Comparison of ENCODE assay signal across 8 cellular contexts in genomic region chr10:30437039-30437781, GRCh38. TPM values are rescaled to one million over a fixed set of nuclear protein-coding genes. Genes with fewer than 3 reads are reported as not detected.
A peak's percentile ranks its signal among the peaks of the same experiment; 100 is the strongest.
DNase-seq lines count a peak whose midpoint lies in the region; TF ChIP-seq lines count a peak whose summit lies in the region.

No MANE protein-coding gene starts in this region.

- H3K4me3 Mint-ChIP-seq in MCF 10A (ENCODE audit: unreplicated experiment), result peak overlapping the region; percentile 82

- H3K27me3 ChIP-seq in muscle layer of colon (ENCODE audit: control insufficient read depth in 1 of 2, insufficient read depth in 2 of 2, low read length in 2 of 2), result no peaks in the 10 kb centered on the region

- intact Hi-C loops in MCF 10A (cut with micrococcal nuclease), result no loop called here

- no peaks in the 10 kb centered on the region for H3K9me3 ChIP-seq in muscle layer of colon (ENCODE audit: low read length)

- peak overlapping the region; percentile 26 for H3K9ac ChIP-seq in muscle layer of colon (ENCODE audit: low read length)

- CTCF ChIA-PET in MCF 10A (lab: Yijun Ruan, JAX), result interaction anchor here (0.6 kb wide), 1 partner anchor 723 kb away, joined by 3 read pairs; no protein-coding TSS in a partner anchor

- TF ChIP-seq CTCF in MCF 10A (IDR thresholded peaks at IDR 0.05; ENCODE audit: unreplicated experiment), result no peak

- H3K4me3 ChIP-seq in muscle layer of colon (ENCODE audit: low read depth in 1 of 2, low read length in 2 of 2), result peak overlapping the region; percentile 33 to 57

- POLR2A ChIA-PET in MCF 10A (lab: Yijun Ruan, JAX), result interaction anchor here (0.6 to 9.2 kb wide), 3 partner anchors 9 to 117 kb away, joined by 3 to 95 read pairs (median 4); no protein-coding TSS in a partner anchor

- no peaks in the 10 kb centered on the region for H3K27me3 Mint-ChIP-seq in MCF 10A (ENCODE audit: insufficient read depth, unreplicated experiment)

- H3K36me3 Mint-ChIP-seq in MCF 10A (ENCODE audit: insufficient read depth, unreplicated experiment), result peaks cover 57% of the 10 kb centered on the region

- H3K9me3 Mint-ChIP-seq in MCF 10A (ENCODE audit: unreplicated experiment), result no peaks in the 10 kb centered on the region

- DNase-seq in GDM1 (lab: John Stamatoyannopoulos, UW) (peak; percentile 19), NAMALWA (ENCODE audit: low spot score) (peak; percentile 85), MCF 10A (ENCODE audit: unreplicated experiment) (no peak), NCI-H510A treated with DMSO at 0.1 percent for 48 hours (lab: John Stamatoyannopoulos, UW) (no peak), substantia nigra (lab: John Stamatoyannopoulos, UW) (no peak), D341Med (ENCODE audit: low spot score) (no peak), occipital lobe (lab: John Stamatoyannopoulos, UW) (no peak)

- peaks cover 22% of the 10 kb centered on the region for H3K4me1 Mint-ChIP-seq in MCF 10A (ENCODE audit: insufficient read depth, unreplicated experiment)

- no peak overlapping the region for H3K27ac Mint-ChIP-seq in MCF 10A (ENCODE audit: low read depth, unreplicated experiment)

- H3K36me3 ChIP-seq in muscle layer of colon (ENCODE audit: insufficient read depth, low read length), result peaks cover 14% of the 10 kb centered on the region

- H3K27ac ChIP-seq in muscle layer of colon (ENCODE audit: low read depth, low read length) (peak overlapping the region; percentile 87), substantia nigra (ENCODE audit: low read depth, low read length, poor library complexity, severe bottlenecking) (no peak overlapping the region)

- H3K4me1 ChIP-seq in muscle layer of colon (ENCODE audit: insufficient read depth, low read length), result peaks cover 38% of the 10 kb centered on the region

- no TSS peak for BruUV-seq in MCF 10A (replicated peaks; lab: Mats Ljungman, UMichigan)

RNA-seq across cellular contexts. Expression of gene MAP3K8, which starts 3.2 kb away (rescaled TPM):
- total RNA-seq in MCF 10A (2022) (1.5 and 2.2 TPM in 2 replicates), occipital lobe (8.0 TPM)

Comparison
In these comparisons a context has a peak if more than half of its experiments do, and no peak if none do; other contexts are left out.
1. DNase-seq: peak in GDM1 (single experiment) and NAMALWA (single experiment); none in MCF 10A (single experiment), NCI-H510A treated with DMSO at 0.1 percent for 48 hours (single experiment), substantia nigra (0 of 49), D341Med (single experiment) and occipital lobe (single experiment).